Comparison of ENCODE assay signal across 1 cellular context in genomic region chr1:212226467-212226866, GRCh38.
TF ChIP-seq lines count a peak whose summit lies in the region.

No MANE protein-coding gene starts in this region.

TF ChIP-seq in HepG2, 621 proteins besides CTCF, POLR2A, EP300 and RAD21:
- TF ChIP-seq CCAR2 (optimal IDR thresholded peaks at IDR 0.05; ENCODE audit: low read depth, low read length) (no peak), ZSCAN21 (CRISPR knock-in tag; IDR thresholded peaks at IDR 0.05; ENCODE audit: borderline replicate concordance) (no peak), MAFF (IDR thresholded peaks at IDR 0.05; ENCODE audit: low read depth, low read length) (no peak), HES4 (CRISPR knock-in tag; IDR thresholded peaks at IDR 0.05; ENCODE audit: borderline replicate concordance) (no peak), TEAD3 (CRISPR knock-in tag; optimal IDR thresholded peaks at IDR 0.05; ENCODE audit: borderline replicate concordance) (no peak), KDM6A (CRISPR knock-in tag; IDR thresholded peaks at IDR 0.05; ENCODE audit: low read depth) (no peak), RBM22 (optimal IDR thresholded peaks at IDR 0.05; ENCODE audit: low read length) (no peak), ZFP36L1 (CRISPR knock-in tag; IDR thresholded peaks at IDR 0.05) (no peak), ZKSCAN8 (CRISPR knock-in tag; IDR thresholded peaks at IDR 0.05; ENCODE audit: borderline replicate concordance) (no peak), ZNF234 (CRISPR knock-in tag; conservative IDR thresholded peaks at IDR 0.05) (no peak), ZBTB43 (CRISPR knock-in tag; conservative IDR thresholded peaks at IDR 0.05) (no peak), HOXD1 (CRISPR knock-in tag; IDR thresholded peaks at IDR 0.05) (no peak)
- TF ChIP-seq, protein P1, sequence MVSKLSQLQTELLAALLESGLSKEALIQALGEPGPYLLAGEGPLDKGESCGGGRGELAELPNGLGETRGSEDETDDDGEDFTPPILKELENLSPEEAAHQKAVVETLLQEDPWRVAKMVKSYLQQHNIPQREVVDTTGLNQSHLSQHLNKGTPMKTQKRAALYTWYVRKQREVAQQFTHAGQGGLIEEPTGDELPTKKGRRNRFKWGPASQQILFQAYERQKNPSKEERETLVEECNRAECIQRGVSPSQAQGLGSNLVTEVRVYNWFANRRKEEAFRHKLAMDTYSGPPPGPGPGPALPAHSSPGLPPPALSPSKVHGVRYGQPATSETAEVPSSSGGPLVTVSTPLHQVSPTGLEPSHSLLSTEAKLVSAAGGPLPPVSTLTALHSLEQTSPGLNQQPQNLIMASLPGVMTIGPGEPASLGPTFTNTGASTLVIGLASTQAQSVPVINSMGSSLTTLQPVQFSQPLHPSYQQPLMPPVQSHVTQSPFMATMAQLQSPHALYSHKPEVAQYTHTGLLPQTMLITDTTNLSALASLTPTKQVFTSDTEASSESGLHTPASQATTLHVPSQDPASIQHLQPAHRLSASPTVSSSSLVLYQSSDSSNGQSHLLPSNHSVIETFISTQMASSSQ (IDR thresholded peaks at IDR 0.05; ENCODE audit: low read depth): no peak
- TF ChIP-seq, protein P1 (CRISPR knock-in tag; IDR thresholded peaks at IDR 0.05; ENCODE audit: borderline replicate concordance): no peak
- TF ChIP-seq, protein P2, sequence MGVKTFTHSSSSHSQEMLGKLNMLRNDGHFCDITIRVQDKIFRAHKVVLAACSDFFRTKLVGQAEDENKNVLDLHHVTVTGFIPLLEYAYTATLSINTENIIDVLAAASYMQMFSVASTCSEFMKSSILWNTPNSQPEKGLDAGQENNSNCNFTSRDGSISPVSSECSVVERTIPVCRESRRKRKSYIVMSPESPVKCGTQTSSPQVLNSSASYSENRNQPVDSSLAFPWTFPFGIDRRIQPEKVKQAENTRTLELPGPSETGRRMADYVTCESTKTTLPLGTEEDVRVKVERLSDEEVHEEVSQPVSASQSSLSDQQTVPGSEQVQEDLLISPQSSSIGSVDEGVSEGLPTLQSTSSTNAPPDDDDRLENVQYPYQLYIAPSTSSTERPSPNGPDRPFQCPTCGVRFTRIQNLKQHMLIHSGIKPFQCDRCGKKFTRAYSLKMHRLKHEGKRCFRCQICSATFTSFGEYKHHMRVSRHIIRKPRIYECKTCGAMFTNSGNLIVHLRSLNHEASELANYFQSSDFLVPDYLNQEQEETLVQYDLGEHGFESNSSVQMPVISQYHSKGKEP (CRISPR knock-in tag; IDR thresholded peaks at IDR 0.05): no peak
